ENCODE assay signal across 27 cellular contexts in genomic region chr11:76661835-76662434, GRCh38. TPM values are rescaled to one million over a fixed set of nuclear protein-coding genes. Genes with fewer than 3 reads are reported as not detected.
DNase-seq lines count a peak whose midpoint lies in the region; ATAC-seq, FAIRE-seq and TF ChIP-seq lines count a peak whose summit lies in the region.
"Had no signal": no experiment of that assay in that cellular context is flagged by ENCODE, and none has a peak within 500 bp of the region (broad histone marks: within the 10 kb centered on the region; RNA-seq: fewer than 3 reads in every experiment).

No MANE protein-coding gene starts in this region.

- no peak overlapping the region for H3K4me2 ChIP-seq in K562 (ENCODE audit: insufficient read depth, low read length)
- H3K4me2 ChIP-seq: SK-N-SH had no signal

- WGBS in K562 (ENCODE audit: insufficient coverage, low coverage, missing lambda C conversion rate): 30% methylated on average over 6 of the region's 6 CpGs
- 88% methylated on average over 6 of the region's 6 CpGs; no CpG with 5 or more reads in 1 of the 2 donors for WGBS in transverse colon (ENCODE audit: low coverage in 1 of 2), 2 donors

- CTCF ChIA-PET in K562 (lab: Yijun Ruan, JAX; ENCODE audit: low intra/inter-chr PET ratio): no interaction called here

- H3K4me3 ChIP-seq in left ventricle myocardium inferior: no peak overlapping the region
- H3K4me3 ChIP-seq in K562: no peak overlapping the region
- H3K4me3 ChIP-seq in transverse colon: no peak overlapping the region
- H3K4me3 ChIP-seq: esophagus muscularis mucosa had no signal

- TF ChIP-seq CTCF in left ventricle myocardium inferior (IDR thresholded peaks at IDR 0.05; ENCODE audit: borderline replicate concordance) (no peak), K562 (IDR thresholded peaks at IDR 0.05 in 2 of 3, conservative IDR thresholded peaks at IDR 0.05 in 1 of 3; ENCODE audit: insufficient read depth in 2 of 3, low read depth in 1 of 3, low read length in 3 of 3) (no peak), nephron (IDR thresholded peaks at IDR 0.05; ENCODE audit: unreplicated experiment in 3 of 3) (no peak), transverse colon (IDR thresholded peaks at IDR 0.05) (no peak)

- peak overlapping the region in 2 of 3 experiments; percentile 61 to 69 for H3K27ac Mint-ChIP-seq in nephron
- H3K27ac Mint-ChIP-seq: activated B cell treated with CpG ODN at 0.5 μM for 24 hours; activated CD4-positive, alpha-beta memory T cell treated with anti-CD3 and anti-CD28 coated beads, Interleukin-2, amount 10 ng/mL, durations not matched to agents 7 days and 5 days; CD4-positive, alpha-beta memory T cell; H9 had no signal

- ATAC-seq in K562 (no peak), HG02970 (IDR thresholded peaks at IDR 0.05; ENCODE audit: low FRiP score, unreplicated experiment) (no peak)
- ATAC-seq: left lobe of liver had no signal

- no peaks in the 10 kb centered on the region for H3K9me1 ChIP-seq in K562 (ENCODE audit: control insufficient read depth, insufficient read depth, low read length)

- H3K4me1 Mint-ChIP-seq in nephron: peaks cover 49% of the 10 kb centered on the region

- H3K27ac ChIP-seq in left ventricle myocardium inferior (replicated peaks) (peak overlapping the region; percentile 18), K562 (ENCODE audit: extremely low read depth, low read depth, low read length) (no peak overlapping the region), transverse colon (no peak overlapping the region)
- H3K27ac ChIP-seq: neutrophil had no signal

- no peaks in the 10 kb centered on the region for H3K79me2 ChIP-seq in K562 (ENCODE audit: control insufficient read depth, insufficient read depth, low read length)

- no TSS peak for BruUV-seq in K562 (replicated peaks; lab: Mats Ljungman, UMichigan)

- H3K27me3 Mint-ChIP-seq in nephron (ENCODE audit: low read depth): peaks cover 17% of the 10 kb centered on the region
- H3K27me3 Mint-ChIP-seq: activated CD4-positive, alpha-beta memory T cell treated with anti-CD3 and anti-CD28 coated beads, Interleukin-2, amount 10 ng/mL, durations not matched to agents 7 days and 5 days; CD4-positive, alpha-beta memory T cell had no signal

- no peaks in the 10 kb centered on the region for H4K20me1 ChIP-seq in K562 (replicated peaks; ENCODE audit: control insufficient read depth, insufficient read depth, low read length)

- no peak overlapping the region for H2AFZ ChIP-seq in K562 (ENCODE audit: low read depth, low read length)

- POLR2A ChIA-PET in K562 (lab: Yijun Ruan, JAX): interaction anchor here (0.7 to 1.2 kb wide), 2 partner anchors 24 to 61 kb away, joined by 3 read pairs; no protein-coding TSS in a partner anchor

- TF ChIP-seq EP300 in K562 (IDR thresholded peaks at IDR 0.05; ENCODE audit: low read length) (no peak), transverse colon (IDR thresholded peaks at IDR 0.05; ENCODE audit: low read depth) (no peak)

- H3K36me3 ChIP-seq in left ventricle myocardium inferior: peaks cover 59% of the 10 kb centered on the region
- H3K36me3 ChIP-seq in K562 (ENCODE audit: control insufficient read depth, insufficient read depth, low read length): no peaks in the 10 kb centered on the region
- H3K36me3 ChIP-seq in transverse colon: no peaks in the 10 kb centered on the region
- H3K36me3 ChIP-seq: neutrophil had no signal

- FAIRE-seq in K562 (lab: Jason Lieb, UNC): peak; percentile 40

- no peak for TF ChIP-seq RAD21 in K562 (CRISPR knock-in tag; conservative IDR thresholded peaks at IDR 0.05 in 1 of 2, IDR thresholded peaks at IDR 0.05 in 1 of 2)

- DNase-seq in left ventricle myocardium inferior: no peak
- DNase-seq in cardiac septum (ENCODE audit: low spot score): no peak
- no peak for DNase-seq in K562 (ENCODE audit: extremely low read depth in 1 of 4, low spot score in 3 of 4)
- peak; percentile 3 for DNase-seq in transverse colon
- no peak for DNase-seq in GM19238 (ENCODE audit: insufficient read length, low spot score)
- no peak for DNase-seq in NOMO-1 (lab: John Stamatoyannopoulos, UW; ENCODE audit: unreplicated experiment in 2 of 2)
- DNase-seq: ACHN; activated CD4-positive, alpha-beta memory T cell treated with anti-CD3 and anti-CD28 coated beads, Interleukin-2, amount 10 ng/mL, durations not matched to agents 7 days and 5 days; activated naive CD4-positive, alpha-beta T cell; activated T-cell treated with anti-CD3 and anti-CD28 coated beads, Interleukin-2, amount 50 U/mL, for 1 hour; CD4-positive, alpha-beta memory T cell; DMS153; effector memory CD4-positive, alpha-beta T cell; GDM1; H9; NCI-H1048; NCI-H2029; NCI-H446; SK-N-SH; stimulated activated CD4-positive, alpha-beta T cell treated with anti-CD3 and anti-CD28 coated beads, Interleukin-15, amount 100 ng/mL, for 24 hours had no signal

- in situ Hi-C loops in K562 (cut with MboI) (no loop called here), transverse colon (cut with MboI; ENCODE audit: low pct_ligation_motif_present in 1 of 4, low pct_unique_long_range_greater_than_20kb in 1 of 4, low sequenced_read_pairs in 3 of 4) (no loop called here)

- intact Hi-C loops in left ventricle myocardium inferior (cut with micrococcal nuclease): no loop called here
- intact Hi-C loops in cardiac septum (cut with DNase I): no loop called here
- intact Hi-C loops in K562 (cut with micrococcal nuclease): no loop called here
- intact Hi-C loops in transverse colon (cut with DNase I; ENCODE audit: low total_unique reads): no loop called here

- H3K9ac ChIP-seq in K562 (ENCODE audit: insufficient read depth in 1 of 2, low read depth in 2 of 2, low read length in 2 of 2): no peak overlapping the region
- H3K9ac ChIP-seq: SK-N-SH had no signal

- no peaks in the 10 kb centered on the region for H3K9me3 ChIP-seq in left ventricle myocardium inferior (replicated peaks)
- no peaks in the 10 kb centered on the region for H3K9me3 ChIP-seq in K562 (replicated peaks; ENCODE audit: control insufficient read depth, insufficient read depth, low read depth, low read length)
- H3K9me3 ChIP-seq in transverse colon: no peaks in the 10 kb centered on the region
- H3K9me3 ChIP-seq: esophagus muscularis mucosa, neutrophil, SK-N-SH had no signal

- H3K9me3 Mint-ChIP-seq in nephron: no peaks in the 10 kb centered on the region
- H3K9me3 Mint-ChIP-seq: activated B cell treated with CpG ODN at 0.5 μM for 24 hours; activated CD4-positive, alpha-beta memory T cell treated with anti-CD3 and anti-CD28 coated beads, Interleukin-2, amount 10 ng/mL, durations not matched to agents 7 days and 5 days; CD4-positive, alpha-beta memory T cell; H9 had no signal

- H3K4me1 ChIP-seq in left ventricle myocardium inferior: peaks cover 82% of the 10 kb centered on the region
- peaks cover 15 to 45% of the 10 kb centered on the region in 2 experiments; a peak in 4 of 5 replicates for H3K4me1 ChIP-seq in K562 (replicated peaks in 1 of 2; ENCODE audit: control insufficient read depth in 2 of 2, insufficient read depth in 2 of 2, low read length in 2 of 2)
- H3K4me1 ChIP-seq in transverse colon: peaks cover 0 to 7% (median 3%) of the 10 kb centered on the region in 4 donors

- no peak for TF ChIP-seq POLR2A in K562 (conservative IDR thresholded peaks at IDR 0.05)
- TF ChIP-seq POLR2A in transverse colon (IDR thresholded peaks at IDR 0.05): no peak

- H3K36me3 Mint-ChIP-seq in nephron (ENCODE audit: low read depth): no peaks in the 10 kb centered on the region
- H3K36me3 Mint-ChIP-seq: CD4-positive, alpha-beta memory T cell had no signal

- no peaks in the 10 kb centered on the region for H3K27me3 ChIP-seq in left ventricle myocardium inferior (ENCODE audit: low read depth)
- peaks cover 0 to 12% of the 10 kb centered on the region in 2 experiments; a peak in 2 of 5 replicates for H3K27me3 ChIP-seq in K562 (ENCODE audit: control insufficient read depth in 2 of 2, insufficient read depth in 2 of 2, low read length in 2 of 2)
- H3K27me3 ChIP-seq in transverse colon: no peaks in the 10 kb centered on the region
- H3K27me3 ChIP-seq: esophagus muscularis mucosa had no signal

- no peak overlapping the region for H3K4me3 Mint-ChIP-seq in nephron
- H3K4me3 Mint-ChIP-seq: activated B cell treated with CpG ODN at 0.5 μM for 24 hours; activated CD4-positive, alpha-beta memory T cell treated with anti-CD3 and anti-CD28 coated beads, Interleukin-2, amount 10 ng/mL, durations not matched to agents 7 days and 5 days; CD4-positive, alpha-beta memory T cell; H9 had no signal

TF ChIP-seq in K562, 482 proteins besides CTCF, POLR2A, EP300 and RAD21 (continues in another document):
- TF ChIP-seq ZNF57 (CRISPR knock-in tag; IDR thresholded peaks at IDR 0.05): no peak
- peak; percentile 51 for TF ChIP-seq ZFP36 (IDR thresholded peaks at IDR 0.05; ENCODE audit: low read depth, low read length, partially characterized antibody)
- TF ChIP-seq MAFK (IDR thresholded peaks at IDR 0.05; ENCODE audit: low read length): peak; percentile 80
- 0 out of 2 replicates have a peak, but pooled peaks have one; percentile 34 for TF ChIP-seq SMARCA5 (IDR thresholded peaks at IDR 0.05)
- no peak for TF ChIP-seq NR2C1 (IDR thresholded peaks at IDR 0.05)
- TF ChIP-seq NR2C1 (tag; IDR thresholded peaks at IDR 0.05): no peak
- TF ChIP-seq RBM25 (IDR thresholded peaks at IDR 0.05; ENCODE audit: low read depth, low read length, severe bottlenecking): peak; percentile 69
- TF ChIP-seq ZNF316 (IDR thresholded peaks at IDR 0.05): peak; percentile 89
- TF ChIP-seq MAFG (tag; conservative IDR thresholded peaks at IDR 0.05): peak; percentile 83

RNA-seq across cellular contexts. Expression of gene LRRC32, which starts 8.6 kb away (rescaled TPM):
- 35.1 TPM for total RNA-seq in left ventricle myocardium inferior
- 33.5 TPM for total RNA-seq in cardiac septum
- 0.21 and 0.65 TPM in 2 replicates for total RNA-seq in K562 (2011; cell fraction: chromatin; rRNA removed; ENCODE audit: low replicate concordance)
- 0.79 and 1.3 TPM in 2 replicates for total RNA-seq in K562 (2011; cell fraction: nucleolus; rRNA removed)
- 0.76 and 0.81 TPM in 2 replicates for total RNA-seq in K562 (2011; cell fraction: nucleoplasm; rRNA removed)
- total RNA-seq in K562 (2014; rRNA removed): 0.16 and 0.50 TPM in 2 replicates
- 0.16 TPM in 1 of 2 replicates, not detected in the other for total RNA-seq in K562 (2014; rRNA removed; fragmentation: Illumina TruSeq; extraction: Trizol)
- total RNA-seq in K562 (2015; rRNA removed; fragmentation: Illumina TruSeq; extraction: Trizol): not detected in 2 replicates
- total RNA-seq in K562 (2021): 0.20 and 0.31 TPM in 2 replicates
- 0.10 and 0.47 TPM in 2 replicates for polyA plus RNA-seq in K562 (2011; rRNA removed)
- polyA plus RNA-seq in K562 (2011; cell fraction: cytosol; rRNA removed): 0.44 and 0.48 TPM in 2 replicates
- polyA plus RNA-seq in K562 (2011; cell fraction: nucleus; rRNA removed): 0.41 and 0.63 TPM in 2 replicates
- 0.12 and 0.65 TPM in 2 replicates for polyA plus RNA-seq in K562 (2012)
- 0.18 and 0.44 TPM in 2 replicates for polyA plus RNA-seq in K562 (2014; fragmentation: Illumina TruSeq; extraction: Trizol)
- not detected for polyA plus RNA-seq in K562 (2014; fragmentation: Nextera tagmentation; extraction: Ambion mirVana)
- polyA plus RNA-seq in K562 (2014; rRNA removed): 0.08 TPM in 1 of 2 replicates, not detected in the other
- 0.53 and 0.57 TPM in 2 replicates for polyA minus RNA-seq in K562 (2011; rRNA and poly(A)+ RNA removed)
- polyA minus RNA-seq in K562 (2011; cell fraction: cytosol; rRNA and poly(A)+ RNA removed): 0.55 and 0.67 TPM in 2 replicates
- polyA minus RNA-seq in K562 (2011; cell fraction: nucleus; rRNA and poly(A)+ RNA removed): 0.13 and 0.56 TPM in 2 replicates
- 10 to 100 TPM in 1 of 4 donors, 1 to 10 TPM in 3; 5.1 to 11.5 (median 9.1) TPM for total RNA-seq in transverse colon
- total RNA-seq: HT-29 had no signal
